Comparison of ENCODE assay signal across 1 cellular context in genomic region chr22:42300286-42301071, GRCh38.
TF ChIP-seq lines count a peak whose summit lies in the region.

No MANE protein-coding gene starts in this region.

TF ChIP-seq in HepG2, 621 proteins besides CTCF, POLR2A, EP300 and RAD21 (continued from another document):
- no peak for TF ChIP-seq TRAFD1 (CRISPR knock-in tag; IDR thresholded peaks at IDR 0.05; ENCODE audit: borderline replicate concordance)
- TF ChIP-seq, protein P1, sequence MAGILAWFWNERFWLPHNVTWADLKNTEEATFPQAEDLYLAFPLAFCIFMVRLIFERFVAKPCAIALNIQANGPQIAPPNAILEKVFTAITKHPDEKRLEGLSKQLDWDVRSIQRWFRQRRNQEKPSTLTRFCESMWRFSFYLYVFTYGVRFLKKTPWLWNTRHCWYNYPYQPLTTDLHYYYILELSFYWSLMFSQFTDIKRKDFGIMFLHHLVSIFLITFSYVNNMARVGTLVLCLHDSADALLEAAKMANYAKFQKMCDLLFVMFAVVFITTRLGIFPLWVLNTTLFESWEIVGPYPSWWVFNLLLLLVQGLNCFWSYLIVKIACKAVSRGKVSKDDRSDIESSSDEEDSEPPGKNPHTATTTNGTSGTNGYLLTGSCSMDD (CRISPR knock-in tag; IDR thresholded peaks at IDR 0.05), result no peak
- TF ChIP-seq ZNF101 (CRISPR knock-in tag; IDR thresholded peaks at IDR 0.05; ENCODE audit: borderline replicate concordance, low read depth), result no peak
- no peak for TF ChIP-seq SNAPC4 (CRISPR knock-in tag; IDR thresholded peaks at IDR 0.05)
- TF ChIP-seq, protein P2, sequence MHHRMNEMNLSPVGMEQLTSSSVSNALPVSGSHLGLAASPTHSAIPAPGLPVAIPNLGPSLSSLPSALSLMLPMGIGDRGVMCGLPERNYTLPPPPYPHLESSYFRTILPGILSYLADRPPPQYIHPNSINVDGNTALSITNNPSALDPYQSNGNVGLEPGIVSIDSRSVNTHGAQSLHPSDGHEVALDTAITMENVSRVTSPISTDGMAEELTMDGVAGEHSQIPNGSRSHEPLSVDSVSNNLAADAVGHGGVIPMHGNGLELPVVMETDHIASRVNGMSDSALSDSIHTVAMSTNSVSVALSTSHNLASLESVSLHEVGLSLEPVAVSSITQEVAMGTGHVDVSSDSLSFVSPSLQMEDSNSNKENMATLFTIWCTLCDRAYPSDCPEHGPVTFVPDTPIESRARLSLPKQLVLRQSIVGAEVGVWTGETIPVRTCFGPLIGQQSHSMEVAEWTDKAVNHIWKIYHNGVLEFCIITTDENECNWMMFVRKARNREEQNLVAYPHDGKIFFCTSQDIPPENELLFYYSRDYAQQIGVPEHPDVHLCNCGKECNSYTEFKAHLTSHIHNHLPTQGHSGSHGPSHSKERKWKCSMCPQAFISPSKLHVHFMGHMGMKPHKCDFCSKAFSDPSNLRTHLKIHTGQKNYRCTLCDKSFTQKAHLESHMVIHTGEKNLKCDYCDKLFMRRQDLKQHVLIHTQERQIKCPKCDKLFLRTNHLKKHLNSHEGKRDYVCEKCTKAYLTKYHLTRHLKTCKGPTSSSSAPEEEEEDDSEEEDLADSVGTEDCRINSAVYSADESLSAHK (CRISPR knock-in tag; IDR thresholded peaks at IDR 0.05; ENCODE audit: borderline replicate concordance), result no peak
